In the genomic region with DNA sequence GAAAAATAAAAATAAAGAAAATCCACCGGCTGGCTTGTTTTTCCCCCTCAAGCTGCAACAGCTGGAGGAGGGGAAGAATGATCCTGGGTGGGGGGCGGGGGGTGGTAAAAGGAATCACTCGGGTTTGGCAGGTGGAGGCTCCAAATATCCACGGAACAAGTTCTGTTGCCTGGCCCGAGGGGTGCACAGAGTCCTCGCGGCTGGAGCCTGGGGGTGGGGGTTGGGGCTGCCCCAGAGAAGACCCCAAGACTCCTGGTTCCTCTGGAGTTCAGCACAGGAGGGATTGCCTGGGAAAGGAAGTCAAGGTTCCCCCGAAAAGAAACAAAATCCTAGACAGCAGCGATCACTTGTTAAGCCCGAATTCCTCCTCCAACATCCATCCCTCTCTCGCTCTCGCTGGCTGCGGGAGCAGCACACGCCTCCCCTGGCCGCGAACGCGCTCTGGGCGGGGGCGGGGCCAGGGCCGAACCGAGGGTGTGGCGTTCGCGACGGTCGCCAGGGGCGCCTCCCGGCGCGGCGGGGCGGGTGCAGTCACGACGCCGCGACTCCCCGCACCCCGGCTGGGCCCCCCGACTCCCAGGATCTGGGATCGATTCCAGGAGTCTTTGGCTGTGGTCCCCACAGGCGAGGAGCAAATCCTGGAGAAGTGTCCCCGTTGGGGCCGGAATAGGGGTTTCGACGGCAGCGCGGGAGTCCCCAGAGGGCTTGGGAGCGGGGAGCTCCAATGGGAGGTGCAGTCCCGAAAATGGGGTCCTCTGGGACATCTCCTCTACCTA, we compare ENCODE assay signal across 10 cellular contexts. TPM values are rescaled to one million over a fixed set of nuclear protein-coding genes. Genes with fewer than 3 reads are reported as not detected.
A peak's percentile ranks its signal among the peaks of the same experiment; 100 is the strongest.
DNase-seq lines count a peak whose midpoint lies in the region; ATAC-seq and TF ChIP-seq lines count a peak whose summit lies in the region.
"Had no signal": no experiment of that assay in that cellular context is flagged by ENCODE, and none has a peak within 500 bp of the region (broad histone marks: within the 10 kb centered on the region; RNA-seq: fewer than 3 reads in every experiment).

A gene (minus strand): TSS at position 443 of the 776 bp plus-strand sequence. CDS start 4,352 bp downstream, outside the sequence.

- H3K9me3 Mint-ChIP-seq in GM23338: peaks cover under 1% of the 10 kb centered on the region; the same call in 1 of the 3 replicates

- H2AFZ ChIP-seq in GM23338: peak within 1 kb of the TSS; percentile 63; the same call in 1 of the 2 replicates

- H4K20me1 ChIP-seq in GM23338 (replicated peaks; ENCODE audit: insufficient read depth): peaks cover 30% of the 10 kb centered on the region

- peak within 1 kb of the TSS; percentile 63; the same call in 2 of the 3 replicates for H3K4me3 Mint-ChIP-seq in GM23338
- H3K4me3 Mint-ChIP-seq: central memory CD8-positive, alpha-beta T cell had no signal

- no peaks in the 10 kb centered on the region; the same call in 2 of the 3 replicates for H3K36me3 Mint-ChIP-seq in GM23338 (ENCODE audit: low read depth)

- in situ Hi-C loops in SK-MEL-5 (cut with HindIII; ENCODE audit: low pct_unique_long_range_greater_than_20kb, low sequenced_read_pairs): no loop called here

- ATAC-seq in GM23338 (peak; percentile 89), left cardiac atrium (peak; percentile 93 to 96)

- H3K27me3 ChIP-seq in GM23338 (ENCODE audit: insufficient read depth): peaks cover 100% of the 10 kb centered on the region

- peak; percentile 84 for DNase-seq in GM23338 (ENCODE audit: low spot score)
- DNase-seq in SK-MEL-5 (ENCODE audit: low read depth, low spot score): peak; percentile 6
- DNase-seq in left cardiac atrium: peak; percentile 49
- no peak for DNase-seq in retinal pigment epithelial cell (ENCODE audit: low read depth)
- no peak for DNase-seq in SKM-1 treated with dmso at 0.1 percent for 144 hours (lab: John Stamatoyannopoulos, UW; ENCODE audit: unreplicated experiment)
- no peak for DNase-seq in NOMO-1 (lab: John Stamatoyannopoulos, UW; ENCODE audit: unreplicated experiment in 2 of 2)
- DNase-seq in AML-193 (lab: John Stamatoyannopoulos, UW): no peak
- DNase-seq in A172 (ENCODE audit: low spot score): no peak
- DNase-seq: T-helper 9 cell had no signal

- H3K4me3 ChIP-seq in GM23338 (peak within 1 kb of the TSS; percentile 62), retinal pigment epithelial cell (ENCODE audit: low read length) (peak within 1 kb of the TSS; percentile 40)

- H3K4me1 Mint-ChIP-seq in GM23338: peaks cover 19% of the 10 kb centered on the region
- H3K4me1 Mint-ChIP-seq: central memory CD8-positive, alpha-beta T cell had no signal

- no peak within 1 kb of the TSS for H3K27ac ChIP-seq in GM23338 (ENCODE audit: low read depth)

- TF ChIP-seq CTCF in GM23338 (conservative IDR thresholded peaks at IDR 0.05; ENCODE audit: low read depth in 2 of 2): peak; percentile 5 to 37; a peak in 1 of 4 replicates
- TF ChIP-seq CTCF in retinal pigment epithelial cell (conservative IDR thresholded peaks at IDR 0.05; ENCODE audit: low read depth, low read length): peak; percentile 22

- H3F3A ChIP-seq in GM23338 (replicated peaks; ENCODE audit: low read depth): 0 out of 2 replicates have a peak, but pooled peaks cover 4% of the 10 kb centered on the region

- peaks cover 33% of the 10 kb centered on the region for H3K4me1 ChIP-seq in GM23338 (ENCODE audit: insufficient read depth)

- no peak within 1 kb of the TSS for H3K27ac Mint-ChIP-seq in GM23338

- no peaks in the 10 kb centered on the region for H3K9me2 ChIP-seq in GM23338 (ENCODE audit: insufficient read depth)

- peak within 1 kb of the TSS; percentile 93 for H3K4me2 ChIP-seq in GM23338

- peaks cover 52% of the 10 kb centered on the region for H3K27me3 Mint-ChIP-seq in GM23338 (ENCODE audit: insufficient read depth, low read depth, poor library complexity)

- no peaks in the 10 kb centered on the region for H3K36me3 ChIP-seq in GM23338 (ENCODE audit: insufficient read depth)

- H3K79me2 ChIP-seq in GM23338 (replicated peaks; ENCODE audit: insufficient read depth): no peaks in the 10 kb centered on the region

- intact Hi-C loops in left cardiac atrium (cut with DNase I): no loop called here

TF ChIP-seq in GM23338, 12 proteins besides CTCF, POLR2A, EP300 and RAD21 (continues in another document):
- TF ChIP-seq EZH2phosphoT487 (IDR thresholded peaks at IDR 0.05; ENCODE audit: unreplicated experiment): no peak
- TF ChIP-seq CREB1 (CRISPR knock-in tag; IDR thresholded peaks at IDR 0.05; ENCODE audit: low read depth): no peak
- no peak for TF ChIP-seq STAT1 (IDR thresholded peaks at IDR 0.05; ENCODE audit: unreplicated experiment)
- TF ChIP-seq ZNF331 (CRISPR knock-in tag; IDR thresholded peaks at IDR 0.05; ENCODE audit: low read depth): no peak
- TF ChIP-seq, protein P1, sequence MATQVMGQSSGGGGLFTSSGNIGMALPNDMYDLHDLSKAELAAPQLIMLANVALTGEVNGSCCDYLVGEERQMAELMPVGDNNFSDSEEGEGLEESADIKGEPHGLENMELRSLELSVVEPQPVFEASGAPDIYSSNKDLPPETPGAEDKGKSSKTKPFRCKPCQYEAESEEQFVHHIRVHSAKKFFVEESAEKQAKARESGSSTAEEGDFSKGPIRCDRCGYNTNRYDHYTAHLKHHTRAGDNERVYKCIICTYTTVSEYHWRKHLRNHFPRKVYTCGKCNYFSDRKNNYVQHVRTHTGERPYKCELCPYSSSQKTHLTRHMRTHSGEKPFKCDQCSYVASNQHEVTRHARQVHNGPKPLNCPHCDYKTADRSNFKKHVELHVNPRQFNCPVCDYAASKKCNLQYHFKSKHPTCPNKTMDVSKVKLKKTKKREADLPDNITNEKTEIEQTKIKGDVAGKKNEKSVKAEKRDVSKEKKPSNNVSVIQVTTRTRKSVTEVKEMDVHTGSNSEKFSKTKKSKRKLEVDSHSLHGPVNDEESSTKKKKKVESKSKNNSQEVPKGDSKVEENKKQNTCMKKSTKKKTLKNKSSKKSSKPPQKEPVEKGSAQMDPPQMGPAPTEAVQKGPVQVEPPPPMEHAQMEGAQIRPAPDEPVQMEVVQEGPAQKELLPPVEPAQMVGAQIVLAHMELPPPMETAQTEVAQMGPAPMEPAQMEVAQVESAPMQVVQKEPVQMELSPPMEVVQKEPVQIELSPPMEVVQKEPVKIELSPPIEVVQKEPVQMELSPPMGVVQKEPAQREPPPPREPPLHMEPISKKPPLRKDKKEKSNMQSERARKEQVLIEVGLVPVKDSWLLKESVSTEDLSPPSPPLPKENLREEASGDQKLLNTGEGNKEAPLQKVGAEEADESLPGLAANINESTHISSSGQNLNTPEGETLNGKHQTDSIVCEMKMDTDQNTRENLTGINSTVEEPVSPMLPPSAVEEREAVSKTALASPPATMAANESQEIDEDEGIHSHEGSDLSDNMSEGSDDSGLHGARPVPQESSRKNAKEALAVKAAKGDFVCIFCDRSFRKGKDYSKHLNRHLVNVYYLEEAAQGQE (IDR thresholded peaks at IDR 0.05; ENCODE audit: unreplicated experiment): no peak
- TF ChIP-seq ZNF114 (CRISPR knock-in tag; IDR thresholded peaks at IDR 0.05): no peak
- TF ChIP-seq POLR2AphosphoS5 (IDR thresholded peaks at IDR 0.05; ENCODE audit: low read depth): no peak
- TF ChIP-seq EZH2 (IDR thresholded peaks at IDR 0.05; ENCODE audit: low read depth, unreplicated experiment): no peak

RNA-seq across cellular contexts. Expression of the gene that starts here (rescaled TPM):
- total RNA-seq in GM23338 (2014; rRNA removed; shearing (Covaris generic)): not detected in 2 replicates
- not detected in 2 replicates for polyA plus RNA-seq in GM23338 (2016; fragmentation: Nextera tagmentation; extraction: Ambion mirVana)
- total RNA-seq in SK-MEL-5 (2014; rRNA removed; shearing (Covaris generic)): not detected in 2 replicates
- polyA plus RNA-seq in SK-MEL-5 (2015; cell fraction: cytosol; rRNA removed): not detected in 2 replicates
- not detected in 2 replicates for polyA plus RNA-seq in SK-MEL-5 (2015; cell fraction: nucleus; rRNA removed)
- total RNA-seq in left cardiac atrium: 1 to 10 TPM in 1 of 2 donors, under 1 TPM in 1; 0.94 to 1.9 TPM
- total RNA-seq in A172 (2014; rRNA removed; shearing (Covaris generic)): not detected in 2 replicates

Comparison
In these comparisons a context has a peak if more than half of its experiments do, and no peak if none do; other contexts are left out.
1. Peak in DNase-seq, ATAC-seq, H3K4me3 ChIP-seq and H3K4me2 ChIP-seq in GM23338; RNA of the gene not detected or under 1 TPM.
2. Peak in DNase-seq in SK-MEL-5; RNA of the gene not detected or under 1 TPM.